In genomic region chr1:234842726-234843641, GRCh38 we compare ENCODE assay signal across 8 cellular contexts.
DNase-seq lines count a peak whose midpoint lies in the region; ATAC-seq, FAIRE-seq and TF ChIP-seq lines count a peak whose summit lies in the region.

No MANE protein-coding gene starts in this region.

- H3K27me3 Mint-ChIP-seq in natural killer cell treated with Interleukin-12 subunit alpha and Interleukin-12 subunit beta and Interleukin-15 and Interleukin-18, amount 100 ng/mL, for 72 hours = no peaks in the 10 kb centered on the region
- no peaks in the 10 kb centered on the region for H3K27me3 Mint-ChIP-seq in MCF 10A (ENCODE audit: insufficient read depth, unreplicated experiment)

- BruUV-seq in MCF 10A (replicated peaks; lab: Mats Ljungman, UMichigan) = no TSS peak

- intact Hi-C loops in MCF 10A (cut with micrococcal nuclease) = no loop called here

- CTCF ChIA-PET in GM10248 (lab: Yijun Ruan, JAX) = interaction anchor here (0.9 to 1.9 kb wide), 7 partner anchors 14 to 344 kb away, joined by 3 to 8 read pairs (median 3); no protein-coding TSS in a partner anchor
- CTCF ChIA-PET in MCF 10A (lab: Yijun Ruan, JAX) = interaction anchor here (0.6 to 0.9 kb wide), 2 partner anchors 11 to 48 kb away, joined by 3 read pairs; no protein-coding TSS in a partner anchor

- H3K27ac Mint-ChIP-seq in natural killer cell treated with Interleukin-12 subunit alpha and Interleukin-12 subunit beta and Interleukin-15 and Interleukin-18, amount 100 ng/mL, for 72 hours = peak overlapping the region; percentile 96 to 98
- H3K27ac Mint-ChIP-seq in MCF 10A (ENCODE audit: low read depth, unreplicated experiment) = no peak overlapping the region

- peak overlapping the region; percentile 84 for H3K4me3 Mint-ChIP-seq in natural killer cell treated with Interleukin-12 subunit alpha and Interleukin-12 subunit beta and Interleukin-15 and Interleukin-18, amount 100 ng/mL, for 72 hours
- no peak overlapping the region for H3K4me3 Mint-ChIP-seq in MCF 10A (ENCODE audit: unreplicated experiment)

- H3K9me3 Mint-ChIP-seq in natural killer cell treated with Interleukin-12 subunit alpha and Interleukin-12 subunit beta and Interleukin-15 and Interleukin-18, amount 100 ng/mL, for 72 hours = peaks cover 4% of the 10 kb centered on the region
- no peaks in the 10 kb centered on the region for H3K9me3 Mint-ChIP-seq in MCF 10A (ENCODE audit: unreplicated experiment)

- ATAC-seq in GM21515 (IDR thresholded peaks at IDR 0.05; ENCODE audit: unreplicated experiment) = peak; percentile 57
- peak; percentile 91 to 94 for ATAC-seq in natural killer cell treated with Interleukin-12 subunit alpha and Interleukin-12 subunit beta and Interleukin-15 and Interleukin-18, amount 100 ng/mL, for 72 hours

- POLR2A ChIA-PET in GM10248 (lab: Yijun Ruan, JAX) (interaction anchor here (0.5 to 2.7 kb wide), 7 partner anchors 71 to 234 kb away, joined by 3 to 17 read pairs (median 4); no protein-coding TSS in a partner anchor), MCF 10A (lab: Yijun Ruan, JAX) (interaction anchor here (0.8 to 1.3 kb wide), 2 partner anchors 225 to 233 kb away, joined by 4 read pairs; partner anchors contain the start of gene IRF2BP2)

- DNase-seq in GM10248 (ENCODE audit: extremely low spot score) = peak; percentile 74
- peak; percentile 28 for DNase-seq in MV-4-11 (lab: John Stamatoyannopoulos, UW)
- DNase-seq in activated T-helper 9 cell treated with anti-CD3 and anti-CD28 coated beads, Interleukin-2, amount 50 U/mL, for 16 hours (ENCODE audit: low read depth) = peak; percentile 73
- peak; percentile 95 for DNase-seq in natural killer cell treated with Interleukin-12 subunit alpha and Interleukin-12 subunit beta and Interleukin-15 and Interleukin-18, amount 100 ng/mL, for 72 hours (ENCODE audit: low spot score)
- DNase-seq in MCF 10A (ENCODE audit: unreplicated experiment) = no peak
- DNase-seq in HTR-8/SVneo (ENCODE audit: insufficient read length, low spot score) = no peak
- DNase-seq in inferior parietal cortex (ENCODE audit: extremely low spot score) = no peak

- TF ChIP-seq CTCF in GM10248 (IDR thresholded peaks at IDR 0.05; ENCODE audit: control extremely low read depth, extremely low read depth, low read depth, missing control alignments) (no peak), MCF 10A (IDR thresholded peaks at IDR 0.05; ENCODE audit: unreplicated experiment) (no peak)

- peaks cover 81 to 91% of the 10 kb centered on the region in 2 donors for H3K4me1 Mint-ChIP-seq in natural killer cell treated with Interleukin-12 subunit alpha and Interleukin-12 subunit beta and Interleukin-15 and Interleukin-18, amount 100 ng/mL, for 72 hours (ENCODE audit: low read depth in 2 of 2)
- H3K4me1 Mint-ChIP-seq in MCF 10A (ENCODE audit: insufficient read depth, unreplicated experiment) = no peaks in the 10 kb centered on the region

- FAIRE-seq in HTR-8/SVneo (lab: Jason Lieb, UNC) = no peak

- peaks cover 10% of the 10 kb centered on the region for H3K36me3 Mint-ChIP-seq in natural killer cell treated with Interleukin-12 subunit alpha and Interleukin-12 subunit beta and Interleukin-15 and Interleukin-18, amount 100 ng/mL, for 72 hours
- no peaks in the 10 kb centered on the region for H3K36me3 Mint-ChIP-seq in MCF 10A (ENCODE audit: insufficient read depth, unreplicated experiment)

Comparison
In these comparisons a context has a peak if more than half of its experiments do, and no peak if none do; other contexts are left out.
1. DNase-seq: peak in GM10248 (single experiment), MV-4-11 (single experiment), activated T-helper 9 cell treated with anti-CD3 and anti-CD28 coated beads, Interleukin-2, amount 50 U/mL, for 16 hours (single experiment) and natural killer cell treated with Interleukin-12 subunit alpha and Interleukin-12 subunit beta and Interleukin-15 and Interleukin-18, amount 100 ng/mL, for 72 hours (single experiment); none in MCF 10A (single experiment), HTR-8/SVneo (single experiment) and inferior parietal cortex (single experiment).